In the genomic region with DNA sequence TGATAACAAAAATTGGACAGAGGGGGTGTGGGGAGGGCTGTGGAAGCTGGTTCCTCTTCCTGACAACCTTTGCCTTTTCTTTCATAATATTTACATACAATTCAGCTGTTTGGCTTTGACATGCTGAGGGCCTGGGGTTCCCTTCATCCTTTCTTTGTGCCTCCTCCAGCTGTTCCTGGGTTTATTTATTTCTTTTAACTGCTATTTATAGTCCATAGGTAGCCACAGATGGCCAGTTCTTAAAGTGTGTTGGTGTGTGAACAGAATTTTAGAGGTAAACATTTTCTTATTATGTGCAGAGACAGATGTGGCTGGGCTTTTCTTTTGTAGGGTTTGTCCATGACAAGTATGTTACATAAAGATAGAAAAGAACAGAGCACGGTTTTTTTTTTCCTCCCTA, we compare ENCODE assay signal across 14 cellular contexts.
"Had no signal": no experiment of that assay in that cellular context is flagged by ENCODE, and none has a peak within 500 bp of the region (broad histone marks: within the 10 kb centered on the region; RNA-seq: fewer than 3 reads in every experiment).

No MANE protein-coding gene starts in this region.

- H3K27ac Mint-ChIP-seq: activated naive CD4-positive, alpha-beta T cell treated with anti-CD3 and anti-CD28 coated beads for 36 hours; activated T-helper 2 cell treated with anti-CD3 and anti-CD28 coated beads, Interferon-gamma antibody, Interleukin-2, Interleukin-4, amounts not matched to agents 10 μg/mL and 5 μg/mL and 100 μg/mL, durations not matched to agents 14 hours and 24 hours and 36 hours; effector memory CD8-positive, alpha-beta T cell; neural progenitor cell had no signal

- ATAC-seq: activated CD4-positive, CD25-positive, alpha-beta regulatory T cell treated with anti-CD3 and anti-CD28 coated beads, Interleukin-2, amount 50 U/mL, for 24 hours; effector memory CD8-positive, alpha-beta T cell; sciatic nerve; upper lobe of right lung had no signal

- H3K4me3 Mint-ChIP-seq: activated naive CD4-positive, alpha-beta T cell treated with anti-CD3 and anti-CD28 coated beads for 36 hours; effector memory CD8-positive, alpha-beta T cell; neural progenitor cell had no signal

- H3K27ac ChIP-seq: neural progenitor cell, ovary, spleen, stomach, testis, upper lobe of right lung had no signal

- H3K36me3 Mint-ChIP-seq: neural progenitor cell had no signal

- H3K36me3 ChIP-seq: neural progenitor cell, ovary, spleen, stomach, upper lobe of right lung had no signal

- H3K9me3 ChIP-seq: ovary, testis, upper lobe of right lung had no signal

- DNase-seq: activated naive CD4-positive, alpha-beta T cell treated with anti-CD3 and anti-CD28 coated beads for 36 hours; dermis blood vessel endothelial cell; effector memory CD8-positive, alpha-beta T cell; foreskin melanocyte; head of caudate nucleus; ovary; spleen; stomach; testis; upper lobe of right lung had no signal

- H3K4me3 ChIP-seq: neural progenitor cell, ovary, spleen, stomach, testis, upper lobe of right lung had no signal

- H3K27me3 ChIP-seq: neural progenitor cell, ovary, spleen, stomach, testis, upper lobe of right lung had no signal

- H3K4me1 ChIP-seq: neural progenitor cell, spleen, stomach, testis, upper lobe of right lung had no signal
